In genomic region chr7:484365-485101, GRCh38 we compare ENCODE assay signal across 28 cellular contexts. TPM values are rescaled to one million over a fixed set of nuclear protein-coding genes. Genes with fewer than 3 reads are reported as not detected.
DNase-seq lines count a peak whose midpoint lies in the region; ATAC-seq and TF ChIP-seq lines count a peak whose summit lies in the region.
"Had no signal": no experiment of that assay in that cellular context is flagged by ENCODE, and none has a peak within 500 bp of the region (broad histone marks: within the 10 kb centered on the region; RNA-seq: fewer than 3 reads in every experiment).

No MANE protein-coding gene starts in this region.

- 53% methylated on average over 11 of the region's 21 CpGs for whole genome bisulfite sequencing in prostate gland

- H3K9me3 ChIP-seq in Caco-2: no peaks in the 10 kb centered on the region
- no peaks in the 10 kb centered on the region for H3K9me3 ChIP-seq in left lung
- no peaks in the 10 kb centered on the region for H3K9me3 ChIP-seq in prostate gland
- H3K9me3 ChIP-seq: esophagus muscularis mucosa, gastrocnemius medialis, pancreas, thoracic aorta had no signal

- H3K4me1 ChIP-seq in Caco-2 (peaks cover 28% of the 10 kb centered on the region), left lung (no peaks in the 10 kb centered on the region), prostate gland (replicated peaks) (no peaks in the 10 kb centered on the region)
- H3K4me1 ChIP-seq: esophagus muscularis mucosa had no signal

- ATAC-seq in left lung (no peak), GM18867 (IDR thresholded peaks at IDR 0.05; ENCODE audit: unreplicated experiment) (no peak), GM19397 (IDR thresholded peaks at IDR 0.05; ENCODE audit: unreplicated experiment) (no peak)
- ATAC-seq: activated CD8-positive, alpha-beta T cell treated with anti-CD3 and anti-CD28 coated beads, Interleukin-2, amount 10 ng/mL, durations not matched to agents 7 days and 5 days; gastrocnemius medialis; GM12878; stimulated activated naive B cell treated with anti-CD40 and anti-IgM and Interleukin-4, amounts not matched to agents 10 μg/mL and 1 μg/mL and 100 μg/mL, for 72 hours had no signal

- H3K4me3 ChIP-seq in Caco-2 (ENCODE audit: low read depth, low read length) (no peak overlapping the region), left lung (no peak overlapping the region), prostate gland (no peak overlapping the region)
- H3K4me3 ChIP-seq: esophagus muscularis mucosa, gastrocnemius medialis, GM12878, pancreas, thoracic aorta had no signal

- POLR2A ChIA-PET in Caco-2 (lab: Charles Lee) (no interaction called here), RWPE1 (lab: Yijun Ruan, JAX; ENCODE audit: low non-redundant PET) (no interaction called here)

- H3K4me3 Mint-ChIP-seq in Caco-2 (ENCODE audit: unreplicated experiment): no peak overlapping the region
- H3K4me3 Mint-ChIP-seq: activated CD8-positive, alpha-beta T cell treated with anti-CD3 and anti-CD28 coated beads, Interleukin-2, amount 10 ng/mL, durations not matched to agents 7 days and 5 days; activated naive CD4-positive, alpha-beta T cell treated with anti-CD3 and anti-CD28 coated beads, Interleukin-2, amount 10 ng/mL, durations not matched to agents 7 days and 5 days; CD4-positive, alpha-beta memory T cell; stimulated activated naive B cell treated with anti-CD40 and anti-IgM and Interleukin-4, amounts not matched to agents 10 μg/mL and 1 μg/mL and 100 μg/mL, for 72 hours had no signal

- H3K27me3 ChIP-seq in Caco-2 (replicated peaks; ENCODE audit: control insufficient read depth, insufficient read depth, low read length): no peaks in the 10 kb centered on the region
- H3K27me3 ChIP-seq in left lung: peaks cover 0 to 44% of the 10 kb centered on the region in 2 donors
- peaks cover 6% of the 10 kb centered on the region for H3K27me3 ChIP-seq in prostate gland (replicated peaks; ENCODE audit: insufficient read depth)
- H3K27me3 ChIP-seq: pancreas had no signal

- DNase-seq in Caco-2: peak in 1 of 2 experiments; percentile 57
- DNase-seq in RWPE1 (ENCODE audit: low spot score): no peak
- peak; percentile 21 to 27 for DNase-seq in left lung
- DNase-seq in prostate gland (ENCODE audit: low spot score): no peak
- DNase-seq in superior temporal gyrus (ENCODE audit: extremely low spot score): no peak
- no peak for DNase-seq in inferior parietal cortex (ENCODE audit: extremely low spot score)
- DNase-seq: activated CD4-positive, CD25-positive, alpha-beta regulatory T cell treated with anti-CD3 and anti-CD28 coated beads, Interleukin-2, amount 50 U/mL, for 72 hours; activated CD8-positive, alpha-beta T cell treated with anti-CD3 and anti-CD28 coated beads, Interleukin-2, amount 10 ng/mL, durations not matched to agents 7 days and 5 days; activated naive CD4-positive, alpha-beta T cell treated with anti-CD3 and anti-CD28 coated beads, Interleukin-2, amount 10 ng/mL, durations not matched to agents 7 days and 5 days; activated T-cell treated with anti-CD3 and anti-CD28 coated beads, Interleukin-2, amount 50 U/mL, for 1 hour; anterior cingulate cortex; CD4-positive, alpha-beta memory T cell; cerebellar nuclear complex; DMS53; effector CD8-positive, alpha-beta T cell; gastrocnemius medialis; Kasumi-1; NCI-H1092 treated with DMSO at 0.1 percent for 48 hours; NCI-H2107; NCI-H510A treated with DMSO at 0.1 percent for 48 hours; stimulated activated CD4-positive, alpha-beta T cell treated with anti-CD3 and anti-CD28 coated beads, Interleukin-2, amount 100 ng/mL, for 24 hours; stimulated activated naive B cell treated with anti-CD40 and anti-IgM and Interleukin-4, amounts not matched to agents 10 μg/mL and 1 μg/mL and 100 μg/mL, for 72 hours had no signal

- no peak for TF ChIP-seq POLR2A in prostate gland (IDR thresholded peaks at IDR 0.05)

- H3K36me3 Mint-ChIP-seq in Caco-2 (ENCODE audit: insufficient read depth, unreplicated experiment): no peaks in the 10 kb centered on the region
- H3K36me3 Mint-ChIP-seq: activated naive CD4-positive, alpha-beta T cell treated with anti-CD3 and anti-CD28 coated beads, Interleukin-2, amount 10 ng/mL, durations not matched to agents 7 days and 5 days had no signal

- BruUV-seq in Caco-2 (replicated peaks; lab: Mats Ljungman, UMichigan): no TSS peak

- intact Hi-C loops in Caco-2 (cut with micrococcal nuclease; ENCODE audit: unreplicated experiment) (no loop called here), left lung (cut with DNase I) (no loop called here), prostate gland (cut with DNase I) (no loop called here)

- H3K9me3 Mint-ChIP-seq in Caco-2 (ENCODE audit: unreplicated experiment): peaks cover 18% of the 10 kb centered on the region
- H3K9me3 Mint-ChIP-seq: activated naive CD4-positive, alpha-beta T cell treated with anti-CD3 and anti-CD28 coated beads, Interleukin-2, amount 10 ng/mL, durations not matched to agents 7 days and 5 days had no signal

- H3K4me1 Mint-ChIP-seq in Caco-2 (ENCODE audit: low read depth, unreplicated experiment): peaks cover 14% of the 10 kb centered on the region
- H3K4me1 Mint-ChIP-seq: activated naive CD4-positive, alpha-beta T cell treated with anti-CD3 and anti-CD28 coated beads, Interleukin-2, amount 10 ng/mL, durations not matched to agents 7 days and 5 days; CD4-positive, alpha-beta memory T cell; stimulated activated naive B cell treated with anti-CD40 and anti-IgM and Interleukin-4, amounts not matched to agents 10 μg/mL and 1 μg/mL and 100 μg/mL, for 72 hours had no signal

- H3K27ac ChIP-seq in RWPE1 (peak overlapping the region; percentile 85), left lung (no peak overlapping the region), prostate gland (peak overlapping the region; percentile 13 to 54)
- H3K27ac ChIP-seq: esophagus muscularis mucosa, gastrocnemius medialis, pancreas, thoracic aorta had no signal

- H3K27ac Mint-ChIP-seq in Caco-2 (ENCODE audit: unreplicated experiment): peak overlapping the region; percentile 24
- H3K27ac Mint-ChIP-seq: activated CD8-positive, alpha-beta T cell treated with anti-CD3 and anti-CD28 coated beads, Interleukin-2, amount 10 ng/mL, durations not matched to agents 7 days and 5 days; activated naive CD4-positive, alpha-beta T cell treated with anti-CD3 and anti-CD28 coated beads, Interleukin-2, amount 10 ng/mL, durations not matched to agents 7 days and 5 days; CD4-positive, alpha-beta memory T cell; stimulated activated naive B cell treated with anti-CD40 and anti-IgM and Interleukin-4, amounts not matched to agents 10 μg/mL and 1 μg/mL and 100 μg/mL, for 72 hours had no signal

- H3K36me3 ChIP-seq in Caco-2 (ENCODE audit: control insufficient read depth, insufficient read depth, low read length): no peaks in the 10 kb centered on the region
- no peaks in the 10 kb centered on the region for H3K36me3 ChIP-seq in left lung
- H3K36me3 ChIP-seq in prostate gland: no peaks in the 10 kb centered on the region
- H3K36me3 ChIP-seq: esophagus muscularis mucosa, gastrocnemius medialis, pancreas, thoracic aorta had no signal

- no peaks in the 10 kb centered on the region for H3K27me3 Mint-ChIP-seq in Caco-2 (ENCODE audit: insufficient read depth, unreplicated experiment)

- CTCF ChIA-PET in Caco-2 (lab: Charles Lee) (no interaction called here), RWPE1 (lab: Yijun Ruan, JAX) (no interaction called here)

- TF ChIP-seq CTCF in Caco-2 (IDR thresholded peaks at IDR 0.05; ENCODE audit: insufficient read depth in 1 of 2, low read depth in 1 of 2, low read length in 1 of 2, severe bottlenecking in 1 of 2, unreplicated experiment in 1 of 2) (no peak), RWPE1 (conservative IDR thresholded peaks at IDR 0.05; ENCODE audit: low read depth) (no peak), left lung (IDR thresholded peaks at IDR 0.05) (no peak), prostate gland (IDR thresholded peaks at IDR 0.05) (no peak)

RNA-seq across cellular contexts. Expression of gene PDGFA, which starts 35.1 kb away (rescaled TPM):
- 76.8 and 78.5 TPM in 2 replicates for total RNA-seq in Caco-2 (2022)
- total RNA-seq in left lung: 10 to 100 TPM; 29.1 to 69.4 TPM
- total RNA-seq in prostate gland: 10 to 100 TPM; 40.4 to 75.0 TPM

Comparison
In these comparisons a context has a peak if more than half of its experiments do, and no peak if none do; other contexts are left out.
1. DNase-seq: peak in left lung (2 of 2); none in RWPE1 (single experiment), prostate gland (single experiment), superior temporal gyrus (single experiment) and inferior parietal cortex (single experiment).
2. H3K27ac ChIP-seq: peak in RWPE1 (single experiment) and prostate gland (2 of 2); none in left lung (0 of 2).